Comparison of ENCODE assay signal across 9 cellular contexts in the genomic region with DNA sequence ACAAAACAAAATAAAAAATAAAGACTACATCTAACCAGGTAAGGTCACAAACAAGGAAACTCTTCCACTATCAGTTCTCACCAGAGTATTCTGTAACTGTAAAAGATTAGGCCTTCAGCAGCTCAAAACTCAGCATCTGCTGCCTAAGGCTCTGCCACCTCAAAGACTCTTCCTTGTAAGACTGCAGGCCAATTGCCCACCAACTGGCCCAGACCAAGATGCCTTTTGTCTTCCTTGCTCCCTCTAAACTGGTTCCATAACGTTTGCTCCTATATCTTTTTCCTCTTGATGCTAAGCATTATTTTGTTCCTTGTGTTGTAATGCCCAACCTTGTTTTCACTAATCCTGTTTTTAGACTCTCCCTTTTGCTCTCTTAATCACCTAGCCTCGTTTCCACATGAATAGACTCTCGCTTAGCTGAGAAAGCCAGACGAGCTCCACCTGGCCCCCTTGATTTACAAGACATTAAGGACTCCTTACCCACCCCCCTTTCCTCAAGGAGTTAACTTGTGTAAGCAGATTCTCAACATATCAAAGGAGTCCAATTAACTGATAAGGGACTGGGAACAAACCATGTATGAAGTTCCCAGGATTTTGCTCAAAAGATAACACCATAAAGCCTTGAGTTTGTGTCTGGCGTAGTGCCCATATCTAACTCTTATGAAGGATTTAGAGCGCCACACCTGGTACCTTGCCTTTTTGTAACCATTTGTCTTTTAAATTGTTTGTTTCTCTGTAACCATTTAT.
DNase-seq lines count a peak whose midpoint lies in the region; ATAC-seq and TF ChIP-seq lines count a peak whose summit lies in the region.
"Had no signal": no experiment of that assay in that cellular context is flagged by ENCODE, and none has a peak within 500 bp of the region (broad histone marks: within the 10 kb centered on the region; RNA-seq: fewer than 3 reads in every experiment).

No MANE protein-coding gene starts in this region.

- DNase-seq in epithelial cell of esophagus (ENCODE audit: low read depth) (peak; percentile 59), NOMO-1 treated with dmso at 0.1 percent for 144 hours (lab: John Stamatoyannopoulos, UW; ENCODE audit: unreplicated experiment) (no peak), MM.1S (no peak)
- no peak for DNase-seq in stimulated activated CD4-positive, alpha-beta T cell treated with anti-CD3 and anti-CD28 coated beads, Interleukin-12 subunit alpha, Interleukin-12 subunit beta, amount 100 ng/mL, for 4 hours
- DNase-seq: NCI-H1048 had no signal

- no peaks in the 10 kb centered on the region for H4K20me1 ChIP-seq in OCI-LY1 (ENCODE audit: insufficient read depth, low read length)
- no peaks in the 10 kb centered on the region for H4K20me1 ChIP-seq in MM.1S (ENCODE audit: insufficient read depth, low read length)

- H3K9me3 ChIP-seq in ES-I3 (ENCODE audit: control insufficient read depth, insufficient read depth, low read length) (peaks cover 14% of the 10 kb centered on the region; the same call in 1 of the 2 replicates), OCI-LY1 (ENCODE audit: low read length) (peaks cover 3% of the 10 kb centered on the region; the same call in 1 of the 2 replicates), neuron (ENCODE audit: low read length) (peaks cover 23% of the 10 kb centered on the region), MM.1S (replicated peaks; ENCODE audit: insufficient read depth, low read length) (no peaks in the 10 kb centered on the region)

- H3K79me2 ChIP-seq in OCI-LY1 (ENCODE audit: insufficient read depth, low read length) (peaks cover 29% of the 10 kb centered on the region), MM.1S (ENCODE audit: low read length) (no peaks in the 10 kb centered on the region)

- no peak overlapping the region for H2AFZ ChIP-seq in OCI-LY1 (ENCODE audit: low read length)
- H2AFZ ChIP-seq in neuron (ENCODE audit: low read depth, low read length): no peak overlapping the region
- no peak overlapping the region for H2AFZ ChIP-seq in MM.1S (ENCODE audit: low read length)

- H3K4me1 ChIP-seq in ES-I3 (ENCODE audit: insufficient read depth, low read length) (no peaks in the 10 kb centered on the region; the same call in 1 of the 2 replicates), OCI-LY1 (ENCODE audit: insufficient read depth, low read length, severe bottlenecking) (peaks cover 17% of the 10 kb centered on the region), neuron (ENCODE audit: insufficient read depth, low read length) (peaks cover 10% of the 10 kb centered on the region), MM.1S (ENCODE audit: low read length) (no peaks in the 10 kb centered on the region)

- H3K36me3 ChIP-seq in ES-I3 (ENCODE audit: insufficient read depth, low read length) (peaks cover 9% of the 10 kb centered on the region), OCI-LY1 (ENCODE audit: insufficient read depth, low read length) (peaks cover 62% of the 10 kb centered on the region), neuron (ENCODE audit: insufficient read depth, low read length) (peaks cover 30% of the 10 kb centered on the region), MM.1S (replicated peaks; ENCODE audit: insufficient read depth, low read length) (no peaks in the 10 kb centered on the region)

- peak overlapping the region; percentile 75 for H3K9ac ChIP-seq in ES-I3 (ENCODE audit: low read depth, low read length)
- no peak overlapping the region for H3K9ac ChIP-seq in OCI-LY1 (ENCODE audit: low read length)
- H3K9ac ChIP-seq in MM.1S (ENCODE audit: low read length): no peak overlapping the region

- H3K4me3 ChIP-seq in OCI-LY1 (ENCODE audit: low read depth, low read length, poor library complexity, severe bottlenecking) (peak overlapping the region; percentile 95), epithelial cell of esophagus (ENCODE audit: low read length) (peak overlapping the region; percentile 91), neuron (ENCODE audit: low read length) (peak overlapping the region; percentile 98), MM.1S (ENCODE audit: low read length) (no peak overlapping the region)

- no peak for ATAC-seq in GM19455 (IDR thresholded peaks at IDR 0.05; ENCODE audit: unreplicated experiment)

- no peaks in the 10 kb centered on the region for H3K9me2 ChIP-seq in OCI-LY1 (ENCODE audit: low read depth, low read length)
- H3K9me2 ChIP-seq in MM.1S (replicated peaks; ENCODE audit: insufficient read depth, low read length): no peaks in the 10 kb centered on the region

- H3K27ac ChIP-seq in OCI-LY1 (ENCODE audit: low read depth, low read length, poor library complexity, severe bottlenecking) (no peak overlapping the region), MM.1S (ENCODE audit: low read length) (no peak overlapping the region)

- no peak for TF ChIP-seq CTCF in OCI-LY1 (IDR thresholded peaks at IDR 0.05; ENCODE audit: low read length)
- peak; percentile 7 for TF ChIP-seq CTCF in epithelial cell of esophagus (IDR thresholded peaks at IDR 0.05; ENCODE audit: insufficient read depth, low read depth, low read length, missing control alignments)
- no peak for TF ChIP-seq CTCF in MM.1S (IDR thresholded peaks at IDR 0.05; ENCODE audit: low read length)

- peak overlapping the region; percentile 77 for H3K4me2 ChIP-seq in OCI-LY1 (ENCODE audit: low read length)
- no peak overlapping the region for H3K4me2 ChIP-seq in MM.1S (ENCODE audit: low read depth, low read length)

- H3K27me3 ChIP-seq in OCI-LY1 (ENCODE audit: insufficient read depth, low read length): no peaks in the 10 kb centered on the region
- no peaks in the 10 kb centered on the region for H3K27me3 ChIP-seq in neuron (ENCODE audit: insufficient read depth, low read length)
- H3K27me3 ChIP-seq in MM.1S (replicated peaks; ENCODE audit: insufficient read depth, low read length): no peaks in the 10 kb centered on the region

- H3F3A ChIP-seq in OCI-LY1 (ENCODE audit: insufficient read depth, low read length) (no peaks in the 10 kb centered on the region), MM.1S (ENCODE audit: insufficient read depth, low read length) (no peaks in the 10 kb centered on the region)
